In genomic region chr1:34749983-34750382, GRCh38 we compare ENCODE assay signal across 29 cellular contexts. TPM values are rescaled to one million over a fixed set of nuclear protein-coding genes. Genes with fewer than 3 reads are reported as not detected.
DNase-seq lines count a peak whose midpoint lies in the region; ATAC-seq, FAIRE-seq and TF ChIP-seq lines count a peak whose summit lies in the region.
"Had no signal": no experiment of that assay in that cellular context is flagged by ENCODE, and none has a peak within 500 bp of the region (broad histone marks: within the 10 kb centered on the region; RNA-seq: fewer than 3 reads in every experiment).

No MANE protein-coding gene starts in this region.

- H3F3A ChIP-seq in PC-9 (ENCODE audit: insufficient read depth, low read depth) = peaks cover 10% of the 10 kb centered on the region; the same call in 1 of the 2 replicates

- no peak overlapping the region for H3K27ac Mint-ChIP-seq in activated naive CD4-positive, alpha-beta T cell treated with anti-CD3 and anti-CD28 coated beads, Interleukin-2, amount 50 U/mL, for 72 hours
- H3K27ac Mint-ChIP-seq: CD4-positive, alpha-beta memory T cell; HFFc6 had no signal

- H2AFZ ChIP-seq in H1 (ENCODE audit: low read length) = no peak overlapping the region
- H2AFZ ChIP-seq in PC-9 = no peak overlapping the region

- H3K79me1 ChIP-seq in H1 (ENCODE audit: low read depth, low read length) (no peaks in the 10 kb centered on the region), mesendoderm (ENCODE audit: low read length) (no peaks in the 10 kb centered on the region)

- no peak overlapping the region for H2BK120ac ChIP-seq in H1 (replicated peaks; ENCODE audit: low read depth, low read length)
- H2BK120ac ChIP-seq in mesendoderm (ENCODE audit: low read depth, low read length) = no peak overlapping the region

- H3K36me3 ChIP-seq in NT2/D1 (ENCODE audit: insufficient read depth, insufficient read length, low read length) (no peaks in the 10 kb centered on the region), H1 (ENCODE audit: control insufficient read depth in 2 of 4, insufficient read depth in 4 of 4, low read length in 3 of 4) (no peaks in the 10 kb centered on the region), mesendoderm (ENCODE audit: control insufficient read depth, insufficient read depth, low read length) (no peaks in the 10 kb centered on the region), PC-9 (ENCODE audit: low read depth) (no peaks in the 10 kb centered on the region), thyroid gland (no peaks in the 10 kb centered on the region), heart left ventricle (no peaks in the 10 kb centered on the region)
- H3K36me3 ChIP-seq: BLaER1 treated with 17β-estradiol and CSF1 and Interleukin-3, amounts not matched to agents 10 nM and 100 nM; SJCRH30 had no signal

- H4K20me1 ChIP-seq in H1 (replicated peaks in 1 of 2; ENCODE audit: control insufficient read depth in 1 of 2, insufficient read depth in 2 of 2, low read length in 2 of 2) (no peaks in the 10 kb centered on the region), PC-9 (ENCODE audit: insufficient read depth) (no peaks in the 10 kb centered on the region)
- H4K20me1 ChIP-seq: BLaER1 treated with 17β-estradiol and CSF1 and Interleukin-3, amounts not matched to agents 10 nM and 100 nM had no signal

- H3K4me2 ChIP-seq in H1 (ENCODE audit: insufficient read depth in 1 of 2, low read depth in 2 of 2, low read length in 2 of 2) (no peak overlapping the region), mesendoderm (ENCODE audit: low read length) (no peak overlapping the region), PC-9 (no peak overlapping the region)
- H3K4me2 ChIP-seq: BLaER1 treated with 17β-estradiol and CSF1 and Interleukin-3, amounts not matched to agents 10 nM and 100 nM had no signal

- H3K23me2 ChIP-seq in H1 (ENCODE audit: low read depth, low read length) = no peaks in the 10 kb centered on the region; the same call in 1 of the 2 replicates

- no peaks in the 10 kb centered on the region for H3K9me2 ChIP-seq in PC-9 (ENCODE audit: insufficient read depth)

- no TSS peak for BruUV-seq in PC-9 (replicated peaks; lab: Mats Ljungman, UMichigan)

- H3K9me3 Mint-ChIP-seq in activated naive CD4-positive, alpha-beta T cell treated with anti-CD3 and anti-CD28 coated beads, Interleukin-2, amount 50 U/mL, for 72 hours = no peaks in the 10 kb centered on the region
- H3K9me3 Mint-ChIP-seq: CD4-positive, alpha-beta memory T cell; H9; HFFc6 had no signal

- H2BK12ac ChIP-seq in H1 (ENCODE audit: low read depth, low read length) = no peak overlapping the region

- H3K9me3 ChIP-seq in NT2/D1 (ENCODE audit: insufficient read depth, low read length) (no peaks in the 10 kb centered on the region), H1 (ENCODE audit: insufficient read depth in 2 of 2, low read depth in 1 of 2, low read length in 1 of 2) (no peaks in the 10 kb centered on the region), PC-9 (ENCODE audit: insufficient read depth, low read depth) (no peaks in the 10 kb centered on the region; the same call in 1 of the 2 replicates), thyroid gland (no peaks in the 10 kb centered on the region), heart left ventricle (no peaks in the 10 kb centered on the region)
- H3K9me3 ChIP-seq: BLaER1 treated with 17β-estradiol and CSF1 and Interleukin-3, amounts not matched to agents 10 nM and 100 nM; Caco-2; SJCRH30 had no signal

- TF ChIP-seq EP300 in H1 (IDR thresholded peaks at IDR 0.05; ENCODE audit: borderline replicate concordance in 1 of 2, low read depth in 2 of 2, low read length in 2 of 2) = no peak

- no peak overlapping the region for H3K14ac ChIP-seq in H1 (ENCODE audit: insufficient read length)

- no peak for ATAC-seq in activated naive CD4-positive, alpha-beta T cell treated with anti-CD3 and anti-CD28 coated beads, Interleukin-2, amount 50 U/mL, for 72 hours
- ATAC-seq in heart left ventricle = no peak
- ATAC-seq: HepG2 had no signal

- H4K5ac ChIP-seq in H1 (ENCODE audit: insufficient read length, low read depth, low read length) = no peak overlapping the region
- H4K5ac ChIP-seq in mesendoderm (ENCODE audit: low read length) = no peak overlapping the region

- no peaks in the 10 kb centered on the region for H3K36me3 Mint-ChIP-seq in activated naive CD4-positive, alpha-beta T cell treated with anti-CD3 and anti-CD28 coated beads, Interleukin-2, amount 50 U/mL, for 72 hours
- H3K36me3 Mint-ChIP-seq: CD4-positive, alpha-beta memory T cell had no signal

- H2BK15ac ChIP-seq in H1 (ENCODE audit: low read length) (no peak overlapping the region), mesendoderm (replicated peaks; ENCODE audit: low read depth) (no peak overlapping the region)

- no peak overlapping the region for H3K56ac ChIP-seq in H1 (replicated peaks; ENCODE audit: insufficient read length, low read depth, low read length)
- no peak overlapping the region for H3K56ac ChIP-seq in mesendoderm (ENCODE audit: low read length)

- H4K91ac ChIP-seq in H1 (replicated peaks; ENCODE audit: insufficient read length, low read length) = no peak overlapping the region

- H3K4me3 ChIP-seq in NT2/D1 (ENCODE audit: insufficient read length, low read depth) (no peak overlapping the region), H1 (ENCODE audit: extremely low read depth in 1 of 4, insufficient read depth in 2 of 4, low read depth in 3 of 4, low read length in 4 of 4) (no peak overlapping the region), mesendoderm (ENCODE audit: low read length) (no peak overlapping the region), PC-9 (no peak overlapping the region), thyroid gland (replicated peaks in 1 of 3) (no peak overlapping the region), heart left ventricle (no peak overlapping the region)
- H3K4me3 ChIP-seq: BLaER1 treated with 17β-estradiol and CSF1 and Interleukin-3, amounts not matched to agents 10 nM and 100 nM; SJCRH30 had no signal

- H3K27me3 ChIP-seq in NT2/D1 (ENCODE audit: insufficient read depth, insufficient read length) = no peaks in the 10 kb centered on the region
- no peaks in the 10 kb centered on the region; a peak in 1 of 7 replicates for H3K27me3 ChIP-seq in H1 (replicated peaks in 1 of 4; ENCODE audit: control insufficient read depth in 3 of 4, extremely low read depth in 1 of 4, insufficient read depth in 3 of 4, low read length in 3 of 4)
- no peaks in the 10 kb centered on the region for H3K27me3 ChIP-seq in mesendoderm (ENCODE audit: insufficient read depth, low read length, poor library complexity)
- H3K27me3 ChIP-seq in PC-9 (ENCODE audit: insufficient read depth, low read depth) = no peaks in the 10 kb centered on the region
- no peaks in the 10 kb centered on the region for H3K27me3 ChIP-seq in thyroid gland
- H3K27me3 ChIP-seq in heart left ventricle = peaks cover 0 to 20% (median 5%) of the 10 kb centered on the region in 9 donors
- H3K27me3 ChIP-seq: BLaER1 treated with 17β-estradiol and CSF1 and Interleukin-3, amounts not matched to agents 10 nM and 100 nM; SJCRH30 had no signal

- TF ChIP-seq POLR2A in H1 (IDR thresholded peaks at IDR 0.05; ENCODE audit: control extremely low read depth in 1 of 2, low read depth in 2 of 2, low read length in 2 of 2) (no peak), thyroid gland (IDR thresholded peaks at IDR 0.05) (no peak), heart left ventricle (IDR thresholded peaks at IDR 0.05) (no peak)

- H3K79me2 ChIP-seq in H1 (ENCODE audit: control insufficient read depth in 1 of 2, insufficient read depth in 2 of 2, low read length in 2 of 2) (no peaks in the 10 kb centered on the region), mesendoderm (ENCODE audit: control insufficient read depth, insufficient read depth, low read length) (no peaks in the 10 kb centered on the region), PC-9 (ENCODE audit: low read depth) (no peaks in the 10 kb centered on the region)

- H3K18ac ChIP-seq in H1 (ENCODE audit: extremely low read depth, low read length) (no peak overlapping the region), mesendoderm (ENCODE audit: low read length) (no peak overlapping the region)

- CTCF ChIA-PET in H1 (lab: Charles Lee; ENCODE audit: partially characterized antibody) = interaction anchor here (0.7 to 1.9 kb wide), 6 partner anchors 10 to 317 kb away, joined by 3 to 5 read pairs (median 4); partner anchors contain the start of gene GJB4
- CTCF ChIA-PET in PC-9 (lab: Charles Lee) = no interaction called here

- no peak overlapping the region for H2BK5ac ChIP-seq in H1 (ENCODE audit: low read depth, low read length)
- H2BK5ac ChIP-seq in mesendoderm (ENCODE audit: low read length) = no peak overlapping the region

- TF ChIP-seq CTCF in H1 (IDR thresholded peaks at IDR 0.05; ENCODE audit: control extremely low read depth in 1 of 3, insufficient read depth in 1 of 3, low read depth in 1 of 3, low read length in 3 of 3) (no peak), PC-9 (conservative IDR thresholded peaks at IDR 0.05) (no peak), thyroid gland (IDR thresholded peaks at IDR 0.05) (no peak), heart left ventricle (IDR thresholded peaks at IDR 0.05) (no peak)

- H3K4me1 ChIP-seq in NT2/D1 (ENCODE audit: insufficient read depth, insufficient read length) (peaks cover 16% of the 10 kb centered on the region), H1 (replicated peaks in 1 of 4; ENCODE audit: control insufficient read depth in 3 of 4, insufficient read depth in 4 of 4, low read length in 3 of 4) (peaks cover 0 to 6% (median 2%) of the 10 kb centered on the region in 4 experiments; a peak in 4 of 7 replicates), mesendoderm (ENCODE audit: control insufficient read depth, low read depth, low read length) (peaks cover 13% of the 10 kb centered on the region), PC-9 (replicated peaks; ENCODE audit: insufficient read depth) (peaks cover 24% of the 10 kb centered on the region), thyroid gland (no peaks in the 10 kb centered on the region), heart left ventricle (no peaks in the 10 kb centered on the region)
- H3K4me1 ChIP-seq: Caco-2, SJCRH30 had no signal

- H3K4ac ChIP-seq in H1 (replicated peaks; ENCODE audit: insufficient read length, low read depth, low read length) = no peak overlapping the region
- H3K4ac ChIP-seq in mesendoderm (ENCODE audit: low read depth, low read length) = no peak overlapping the region

- H4K8ac ChIP-seq in H1 (ENCODE audit: extremely low read depth, insufficient read depth, low read length) (no peak overlapping the region), mesendoderm (ENCODE audit: low read depth, low read length) (no peak overlapping the region)

- POLR2A ChIA-PET in H1 (lab: Charles Lee; ENCODE audit: partially characterized antibody) (interaction anchor here (1.0 to 1.2 kb wide), 2 partner anchors 32 to 110 kb away, joined by 3 to 4 read pairs; no protein-coding TSS in a partner anchor), PC-9 (lab: Charles Lee; ENCODE audit: unreplicated experiment) (no interaction called here)

- TF ChIP-seq RAD21 in H1 (IDR thresholded peaks at IDR 0.05 in 1 of 2, conservative IDR thresholded peaks at IDR 0.05 in 1 of 2; ENCODE audit: low read depth in 2 of 2, low read length in 2 of 2) = no peak

- DNase-seq in ELF-1 (ENCODE audit: low read depth, low spot score) (peak; percentile 17), NT2/D1 (ENCODE audit: low read depth, low spot score) (peak; percentile 79), H1 (ENCODE audit: low read depth in 1 of 2, low spot score in 2 of 2) (no peak), mesendoderm (peak; percentile 92), PC-9 (no peak), thyroid gland (no peak), heart left ventricle (no peak)
- DNase-seq in activated naive CD4-positive, alpha-beta T cell treated with anti-CD3 and anti-CD28 coated beads, Interleukin-2, amount 50 U/mL, for 72 hours (ENCODE audit: low spot score in 2 of 2) = no peak
- DNase-seq: 8988T; Caco-2; CD4-positive, alpha-beta memory T cell; DMS 273 treated with DMSO at 0.1 percent for 48 hours; DMS79 treated with DMSO at 0.1 percent for 48 hours; H9; HFFc6; KBM-7; NCI-H1092 treated with DMSO at 0.1 percent for 48 hours; NCI-H1436 treated with DMSO at 0.1 percent for 48 hours; NCI-H2029; NCI-H2227 treated with DMSO at 0.1 percent for 48 hours; NCI-H510A treated with DMSO at 0.1 percent for 48 hours; NCI-H774; SJCRH30 had no signal

- H3K27ac ChIP-seq in H1 (ENCODE audit: low read depth, low read length) = no peak overlapping the region
- peak overlapping the region; percentile 22 for H3K27ac ChIP-seq in mesendoderm (ENCODE audit: low read depth, low read length)
- no peak overlapping the region for H3K27ac ChIP-seq in PC-9
- no peak overlapping the region for H3K27ac ChIP-seq in thyroid gland
- H3K27ac ChIP-seq in heart left ventricle = no peak overlapping the region
- H3K27ac ChIP-seq: BLaER1 treated with 17β-estradiol and CSF1 and Interleukin-3, amounts not matched to agents 10 nM and 100 nM; SJCRH30 had no signal

- no peak overlapping the region for H3K9ac ChIP-seq in NT2/D1 (ENCODE audit: insufficient read length, low read depth)
- no peak overlapping the region for H3K9ac ChIP-seq in H1 (replicated peaks in 1 of 4; ENCODE audit: extremely low read depth in 1 of 4, low read depth in 3 of 4, low read length in 3 of 4)
- no peak overlapping the region for H3K9ac ChIP-seq in mesendoderm (ENCODE audit: low read length)
- H3K9ac ChIP-seq: BLaER1 treated with 17β-estradiol and CSF1 and Interleukin-3, amounts not matched to agents 10 nM and 100 nM had no signal

- intact Hi-C loops in PC-9 (cut with micrococcal nuclease; ENCODE audit: unreplicated experiment) (no loop called here), thyroid gland (cut with DNase I) (no loop called here), heart left ventricle (cut with DNase I) (loop anchor here in 6 of 10 donors (10.0 kb wide), 4 partner anchors 295 to 1115 kb away; no protein-coding TSS in a partner anchor)

- 73% methylated on average over 7 of the region's 7 CpGs; no CpG with 5 or more reads in 1 of the 2 experiments for WGBS in H1 (ENCODE audit: extremely low coverage in 1 of 2, insufficient coverage in 1 of 2, insufficient read length in 1 of 2, insufficient replicate concordance in 2 of 2, low coverage in 1 of 2, low lambda C conversion rate in 2 of 2, missing lambda C conversion rate in 1 of 2), 2 experiments
- no CpG with 5 or more reads among the region's 7 CpGs for WGBS in mesendoderm (ENCODE audit: extremely low coverage, insufficient coverage, low lambda C conversion rate)
- 38 to 46% methylated on average over 7 of the region's 7 CpGs for WGBS in thyroid gland, 2 donors
- WGBS in heart left ventricle, 4 donors = 19 to 36% (median 24%) methylated on average over 7 of the region's 7 CpGs

- no peak overlapping the region for H3K23ac ChIP-seq in H1 (ENCODE audit: insufficient read length)
- H3K23ac ChIP-seq in mesendoderm (ENCODE audit: low read length) = no peak overlapping the region

- FAIRE-seq in H1 (lab: Jason Lieb, UNC) = peak; percentile 39
- FAIRE-seq: GM18507, HepG2, RCC 7860 had no signal

- no peak overlapping the region for H2AK5ac ChIP-seq in H1 (ENCODE audit: low read depth, low read length)
- H2AK5ac ChIP-seq in mesendoderm (ENCODE audit: low read length) = no peak overlapping the region

- H2BK20ac ChIP-seq in H1 (ENCODE audit: low read length) = no peak overlapping the region

RNA-seq across cellular contexts. Expression of gene GJB5, which starts 4.9 kb away (rescaled TPM):
- total RNA-seq in H1 (2021; fragmentation: NEBNext Ultra II Directional; extraction: Animal tissue kit (Norgen Biotek cat#: 25700)) = 0.71 and 0.86 TPM in 2 replicates
- polyA plus RNA-seq in H1 (2011; rRNA removed) (3.1 and 3.3 TPM in 2 replicates), heart left ventricle (not detected)
- polyA plus RNA-seq in H1 (2011; cell fraction: cytosol; rRNA removed) = 2.5 TPM
- 1.9 TPM for polyA plus RNA-seq in H1 (2011; cell fraction: nucleus; rRNA removed)
- 0.69 to 1.5 TPM (median 1.1 TPM) in 4 replicates for polyA plus RNA-seq in H1 (2012, experiment 1 of 2)
- 1.2 TPM for polyA plus RNA-seq in H1 (2012, experiment 2 of 2)
- 1.4 TPM for polyA plus RNA-seq in H1 (2013, experiment 1 of 2)
- 1.4 TPM for polyA plus RNA-seq in H1 (2013, experiment 2 of 2)
- polyA minus RNA-seq in H1 (2011; rRNA and poly(A)+ RNA removed) = 1.0 and 1.7 TPM in 2 replicates
- polyA minus RNA-seq in H1 (2011; cell fraction: cytosol; rRNA and poly(A)+ RNA removed) = not detected
- polyA minus RNA-seq in H1 (2011; cell fraction: nucleus; rRNA and poly(A)+ RNA removed) = 1.4 TPM
- polyA plus RNA-seq in mesendoderm (2013, experiment 1 of 2) = 0.46 TPM
- 0.49 TPM for polyA plus RNA-seq in mesendoderm (2013, experiment 2 of 2)
- total RNA-seq in activated naive CD4-positive, alpha-beta T cell treated with anti-CD3 and anti-CD28 coated beads, Interleukin-2, amount 50 U/mL, for 72 hours = not detected
- total RNA-seq in PC-9 (2021) (18.1 and 20.0 TPM in 2 replicates), thyroid gland (not detected), heart left ventricle (not detected)
- total RNA-seq: Caco-2; CD4-positive, alpha-beta memory T cell; HepG2; OCI-LY7; SJCRH30 had no signal
- polyA plus RNA-seq: CD4-positive, alpha-beta memory T cell; HepG2 had no signal

RNA-seq across cellular contexts. Expression of gene GJB4, which starts 9.6 kb away (rescaled TPM):
- total RNA-seq in H1 (2021; fragmentation: NEBNext Ultra II Directional; extraction: Animal tissue kit (Norgen Biotek cat#: 25700)) = 0.11 and 0.20 TPM in 2 replicates
- 0.36 and 0.41 TPM in 2 replicates for polyA plus RNA-seq in H1 (2011; rRNA removed)
- polyA plus RNA-seq in H1 (2011; cell fraction: cytosol; rRNA removed) = 0.30 TPM
- polyA plus RNA-seq in H1 (2011; cell fraction: nucleus; rRNA removed) = 0.24 TPM
- 0.13 to 0.45 TPM (median 0.24 TPM) in 4 replicates for polyA plus RNA-seq in H1 (2012, experiment 1 of 2)
- polyA plus RNA-seq in H1 (2012, experiment 2 of 2) = 0.17 TPM
- 0.24 TPM for polyA plus RNA-seq in H1 (2013, experiment 1 of 2)
- 0.24 TPM for polyA plus RNA-seq in H1 (2013, experiment 2 of 2)
- 0.17 and 0.57 TPM in 2 replicates for polyA minus RNA-seq in H1 (2011; rRNA and poly(A)+ RNA removed)
- polyA minus RNA-seq in H1 (2011; cell fraction: cytosol; rRNA and poly(A)+ RNA removed) = not detected
- polyA minus RNA-seq in H1 (2011; cell fraction: nucleus; rRNA and poly(A)+ RNA removed) = 0.70 TPM
- polyA plus RNA-seq in mesendoderm (2013, experiment 1 of 2) = 0.15 TPM
- 0.15 TPM for polyA plus RNA-seq in mesendoderm (2013, experiment 2 of 2)
- total RNA-seq in activated naive CD4-positive, alpha-beta T cell treated with anti-CD3 and anti-CD28 coated beads, Interleukin-2, amount 50 U/mL, for 72 hours = not detected
- total RNA-seq in PC-9 (2021) = 5.4 and 5.8 TPM in 2 replicates
- not detected for total RNA-seq in thyroid gland
- not detected for total RNA-seq in heart left ventricle
- not detected for polyA plus RNA-seq in heart left ventricle
- total RNA-seq: Caco-2; CD4-positive, alpha-beta memory T cell; G401; H9; HepG2; HFFc6; OCI-LY7; SJCRH30 had no signal
- polyA plus RNA-seq: CD4-positive, alpha-beta memory T cell; HepG2 had no signal

RNA-seq across cellular contexts. Expression of gene GJB3, which starts 31.0 kb away (rescaled TPM):
- 0.93 and 1.1 TPM in 2 replicates for total RNA-seq in H1 (2021; fragmentation: NEBNext Ultra II Directional; extraction: Animal tissue kit (Norgen Biotek cat#: 25700))
- polyA plus RNA-seq in H1 (2011; rRNA removed) (1.6 and 1.7 TPM in 2 replicates), heart left ventricle (not detected)
- polyA plus RNA-seq in H1 (2011; cell fraction: cytosol; rRNA removed) = 1.0 TPM
- polyA plus RNA-seq in H1 (2011; cell fraction: nucleus; rRNA removed) = 0.81 TPM
- polyA plus RNA-seq in H1 (2012, experiment 1 of 2) = 0.90 to 1.2 TPM (median 1.2 TPM) in 4 replicates
- polyA plus RNA-seq in H1 (2012, experiment 2 of 2) = 1.6 TPM
- polyA plus RNA-seq in H1 (2013, experiment 1 of 2) = 2.6 TPM
- polyA plus RNA-seq in H1 (2013, experiment 2 of 2) = 2.7 TPM
- 0.29 and 0.82 TPM in 2 replicates for polyA minus RNA-seq in H1 (2011; rRNA and poly(A)+ RNA removed)
- polyA minus RNA-seq in H1 (2011; cell fraction: cytosol; rRNA and poly(A)+ RNA removed) = not detected
- 0.90 TPM for polyA minus RNA-seq in H1 (2011; cell fraction: nucleus; rRNA and poly(A)+ RNA removed)
- 1.1 TPM for polyA plus RNA-seq in mesendoderm (2013, experiment 1 of 2)
- 1.2 TPM for polyA plus RNA-seq in mesendoderm (2013, experiment 2 of 2)
- not detected for total RNA-seq in activated naive CD4-positive, alpha-beta T cell treated with anti-CD3 and anti-CD28 coated beads, Interleukin-2, amount 50 U/mL, for 72 hours
- total RNA-seq in PC-9 (2021) (58.6 and 63.0 TPM in 2 replicates), thyroid gland (under 1 TPM in 2 of 4 donors, not detected in 2; 0.49 to 0.54 TPM), heart left ventricle (not detected)
- total RNA-seq: CD4-positive, alpha-beta memory T cell; G401; HepG2; OCI-LY7; SJCRH30 had no signal
- polyA plus RNA-seq: CD4-positive, alpha-beta memory T cell; HepG2 had no signal

RNA-seq across cellular contexts. Expression of gene GJA4, which starts 42.8 kb away (rescaled TPM):
- total RNA-seq in H1 (2021; fragmentation: NEBNext Ultra II Directional; extraction: Animal tissue kit (Norgen Biotek cat#: 25700)) = 2.7 and 3.2 TPM in 2 replicates
- polyA plus RNA-seq in H1 (2011; rRNA removed) (3.9 and 4.3 TPM in 2 replicates), heart left ventricle (10 to 100 TPM; 23.0 to 36.9 TPM)
- polyA plus RNA-seq in H1 (2011; cell fraction: cytosol; rRNA removed) = 2.4 TPM
- polyA plus RNA-seq in H1 (2011; cell fraction: nucleus; rRNA removed) = 3.8 TPM
- polyA plus RNA-seq in H1 (2012, experiment 1 of 2) = 1.6 to 3.4 TPM (median 2.7 TPM) in 4 replicates
- 2.7 TPM for polyA plus RNA-seq in H1 (2012, experiment 2 of 2)
- 14.8 TPM for polyA plus RNA-seq in H1 (2013, experiment 1 of 2)
- polyA plus RNA-seq in H1 (2013, experiment 2 of 2) = 15.5 TPM
- polyA minus RNA-seq in H1 (2011; rRNA and poly(A)+ RNA removed) = 0.82 and 1.0 TPM in 2 replicates
- 2.1 TPM for polyA minus RNA-seq in H1 (2011; cell fraction: cytosol; rRNA and poly(A)+ RNA removed)
- 1.9 TPM for polyA minus RNA-seq in H1 (2011; cell fraction: nucleus; rRNA and poly(A)+ RNA removed)
- polyA plus RNA-seq in mesendoderm (2013, experiment 1 of 2) = 0.81 TPM
- 0.83 TPM for polyA plus RNA-seq in mesendoderm (2013, experiment 2 of 2)
- 1 to 10 TPM in 1 of 2 donors, not detected in 1; 1.4 TPM for total RNA-seq in activated naive CD4-positive, alpha-beta T cell treated with anti-CD3 and anti-CD28 coated beads, Interleukin-2, amount 50 U/mL, for 72 hours
- total RNA-seq in PC-9 (2021) (not detected in 2 replicates), thyroid gland (10 to 100 TPM; 11.0 to 22.7 (median 18.8) TPM), heart left ventricle (10 to 100 TPM; 14.2 to 78.0 (median 22.6) TPM)
- total RNA-seq: Caco-2; CD4-positive, alpha-beta memory T cell; G401; HepG2; HFFc6; OCI-LY7; SJCRH30 had no signal
- polyA plus RNA-seq: CD4-positive, alpha-beta memory T cell; HepG2 had no signal

Comparison
In these comparisons a context has a peak if more than half of its experiments do, and no peak if none do; other contexts are left out.
1. DNase-seq: peak in ELF-1 (single experiment), NT2/D1 (single experiment) and mesendoderm (single experiment); none in H1 (0 of 2), activated naive CD4-positive, alpha-beta T cell treated with anti-CD3 and anti-CD28 coated beads, Interleukin-2, amount 50 U/mL, for 72 hours (0 of 2), PC-9 (0 of 2), thyroid gland (0 of 2) and heart left ventricle (0 of 5).
2. RNA of gene GJB5, which starts 4.9 kb away (total RNA-seq): 18.1 to 20.0 TPM in PC-9; 0.71 to 0.86 TPM in H1, not detected in activated naive CD4-positive, alpha-beta T cell treated with anti-CD3 and anti-CD28 coated beads, Interleukin-2, amount 50 U/mL, for 72 hours, not detected in thyroid gland and not detected in heart left ventricle; every median in the first group is over 10 times any median in the second.
3. RNA of gene GJB3, which starts 31.0 kb away (total RNA-seq): 58.6 to 63.0 TPM in PC-9; 0.93 to 1.1 TPM in H1, 0.49 to 0.54 TPM in thyroid gland, not detected in activated naive CD4-positive, alpha-beta T cell treated with anti-CD3 and anti-CD28 coated beads, Interleukin-2, amount 50 U/mL, for 72 hours and not detected in heart left ventricle; every median in the first group is over 10 times any median in the second.
4. intact Hi-C loops: an anchor here in heart left ventricle (10.0 kb wide); none called in PC-9 and thyroid gland.